12 cellular contexts compared by ENCODE assay signal in genomic region chr14:105483300-105484068, GRCh38. TPM values are rescaled to one million over a fixed set of nuclear protein-coding genes. Genes with fewer than 3 reads are reported as not detected.
DNase-seq lines count a peak whose midpoint lies in the region; ATAC-seq and TF ChIP-seq lines count a peak whose summit lies in the region.
"Had no signal": no experiment of that assay in that cellular context is flagged by ENCODE, and none has a peak within 500 bp of the region (broad histone marks: within the 10 kb centered on the region; RNA-seq: fewer than 3 reads in every experiment).

No MANE protein-coding gene starts in this region.

- intact Hi-C loops in transverse colon (cut with DNase I; ENCODE audit: low total_unique reads) = loop anchor here (5.0 kb wide), 1 partner anchor 44 kb away; the partner anchor contains the start of gene TMEM121

- H3K27me3 ChIP-seq in transverse colon = peaks cover 38% of the 10 kb centered on the region
- H3K27me3 ChIP-seq: BE2C had no signal

- 32% methylated on average over 12 of the region's 18 CpGs; no CpG with 5 or more reads in 1 of the 2 donors for WGBS in transverse colon (ENCODE audit: low coverage in 1 of 2), 2 donors

- no peak for TF ChIP-seq EP300 in transverse colon (IDR thresholded peaks at IDR 0.05; ENCODE audit: low read depth)

- H3K4me1 Mint-ChIP-seq in activated naive CD4-positive, alpha-beta T cell treated with anti-CD3 and anti-CD28 coated beads, Interleukin-2, amount 10 ng/mL, durations not matched to agents 7 days and 5 days = peaks cover 62% of the 10 kb centered on the region
- peaks cover 51% of the 10 kb centered on the region for H3K4me1 Mint-ChIP-seq in central memory CD8-positive, alpha-beta T cell
- peaks cover 37% of the 10 kb centered on the region for H3K4me1 Mint-ChIP-seq in mesothelial cell of epicardium

- peaks cover 61% of the 10 kb centered on the region for H3K27me3 Mint-ChIP-seq in activated naive CD4-positive, alpha-beta T cell treated with anti-CD3 and anti-CD28 coated beads, Interleukin-2, amount 10 ng/mL, durations not matched to agents 7 days and 5 days
- H3K27me3 Mint-ChIP-seq in central memory CD8-positive, alpha-beta T cell = no peaks in the 10 kb centered on the region
- H3K27me3 Mint-ChIP-seq in mesothelial cell of epicardium (ENCODE audit: low read depth) = peaks cover 56% of the 10 kb centered on the region

- no peak overlapping the region for H3K4me3 ChIP-seq in transverse colon
- H3K4me3 ChIP-seq: adrenal gland had no signal

- no peaks in the 10 kb centered on the region for H3K36me3 Mint-ChIP-seq in activated naive CD4-positive, alpha-beta T cell treated with anti-CD3 and anti-CD28 coated beads, Interleukin-2, amount 50 U/mL, for 72 hours
- H3K36me3 Mint-ChIP-seq in activated naive CD4-positive, alpha-beta T cell treated with anti-CD3 and anti-CD28 coated beads, Interleukin-2, amount 10 ng/mL, durations not matched to agents 7 days and 5 days = peaks cover 2% of the 10 kb centered on the region
- peaks cover 64% of the 10 kb centered on the region for H3K36me3 Mint-ChIP-seq in central memory CD8-positive, alpha-beta T cell (ENCODE audit: insufficient read depth)
- H3K36me3 Mint-ChIP-seq in mesothelial cell of epicardium = no peaks in the 10 kb centered on the region

- peak overlapping the region; percentile 91 to 99 (median 98) for H3K27ac ChIP-seq in transverse colon

- H3K4me1 ChIP-seq in transverse colon = peaks cover 35 to 82% (median 68%) of the 10 kb centered on the region in 4 donors

- DNase-seq in activated naive CD4-positive, alpha-beta T cell treated with anti-CD3 and anti-CD28 coated beads, Interleukin-2, amount 50 U/mL, for 72 hours (ENCODE audit: low spot score in 2 of 2) = no peak
- DNase-seq in activated naive CD4-positive, alpha-beta T cell treated with anti-CD3 and anti-CD28 coated beads, Interleukin-2, amount 10 ng/mL, durations not matched to agents 7 days and 5 days = no peak
- DNase-seq in central memory CD8-positive, alpha-beta T cell (ENCODE audit: low spot score in 2 of 2) = no peak
- DNase-seq in mesothelial cell of epicardium (ENCODE audit: low spot score in 2 of 2, unreplicated experiment in 2 of 2) (no peak), transverse colon (peak; percentile 61), NCI-H2029 treated with DMSO at 0.1 percent for 48 hours (lab: John Stamatoyannopoulos, UW) (no peak)
- DNase-seq: adrenal gland; BE2C; stimulated activated CD4-positive, alpha-beta T cell treated with anti-CD3 and anti-CD28 coated beads, Interleukin-4, amount 100 ng/mL, for 1 hour had no signal

- CTCF ChIA-PET in activated naive CD4-positive, alpha-beta T cell treated with anti-CD3 and anti-CD28 coated beads, Interleukin-2, amount 10 ng/mL, durations not matched to agents 7 days and 5 days (lab: Charles Lee) = no interaction called here

- H3K36me3 ChIP-seq in transverse colon = no peaks in the 10 kb centered on the region
- H3K36me3 ChIP-seq: adrenal gland had no signal

- TF ChIP-seq POLR2A in transverse colon (IDR thresholded peaks at IDR 0.05) = no peak

- H3K27ac Mint-ChIP-seq in activated naive CD4-positive, alpha-beta T cell treated with anti-CD3 and anti-CD28 coated beads, Interleukin-2, amount 50 U/mL, for 72 hours = peak overlapping the region; percentile 9 to 97
- H3K27ac Mint-ChIP-seq in activated naive CD4-positive, alpha-beta T cell treated with anti-CD3 and anti-CD28 coated beads, Interleukin-2, amount 10 ng/mL, durations not matched to agents 7 days and 5 days = no peak overlapping the region
- H3K27ac Mint-ChIP-seq in central memory CD8-positive, alpha-beta T cell (ENCODE audit: low read depth) = peak overlapping the region; percentile 95
- peak overlapping the region; percentile 99 for H3K27ac Mint-ChIP-seq in mesothelial cell of epicardium

- H3K9me3 ChIP-seq in transverse colon = no peaks in the 10 kb centered on the region
- H3K9me3 ChIP-seq: adrenal gland, BE2C had no signal

- ATAC-seq in activated naive CD4-positive, alpha-beta T cell treated with anti-CD3 and anti-CD28 coated beads, Interleukin-2, amount 50 U/mL, for 72 hours = no peak
- ATAC-seq in central memory CD8-positive, alpha-beta T cell (replicated peaks; ENCODE audit: extremely low read depth, poor library complexity, severe bottlenecking) = no peak
- ATAC-seq in GM21723 (IDR thresholded peaks at IDR 0.05; ENCODE audit: unreplicated experiment) = no peak
- no peak for ATAC-seq in HG03457 (IDR thresholded peaks at IDR 0.05; ENCODE audit: unreplicated experiment)

- no peak overlapping the region for H3K4me3 Mint-ChIP-seq in activated naive CD4-positive, alpha-beta T cell treated with anti-CD3 and anti-CD28 coated beads, Interleukin-2, amount 10 ng/mL, durations not matched to agents 7 days and 5 days
- no peak overlapping the region for H3K4me3 Mint-ChIP-seq in central memory CD8-positive, alpha-beta T cell
- H3K4me3 Mint-ChIP-seq in mesothelial cell of epicardium = no peak overlapping the region

- no peak for TF ChIP-seq CTCF in mesothelial cell of epicardium (IDR thresholded peaks at IDR 0.05; ENCODE audit: unreplicated experiment)
- no peak for TF ChIP-seq CTCF in transverse colon (IDR thresholded peaks at IDR 0.05)

- no peaks in the 10 kb centered on the region for H3K9me3 Mint-ChIP-seq in activated naive CD4-positive, alpha-beta T cell treated with anti-CD3 and anti-CD28 coated beads, Interleukin-2, amount 50 U/mL, for 72 hours
- no peaks in the 10 kb centered on the region for H3K9me3 Mint-ChIP-seq in activated naive CD4-positive, alpha-beta T cell treated with anti-CD3 and anti-CD28 coated beads, Interleukin-2, amount 10 ng/mL, durations not matched to agents 7 days and 5 days
- no peaks in the 10 kb centered on the region for H3K9me3 Mint-ChIP-seq in central memory CD8-positive, alpha-beta T cell
- no peaks in the 10 kb centered on the region for H3K9me3 Mint-ChIP-seq in mesothelial cell of epicardium

- in situ Hi-C loops in transverse colon (cut with MboI; ENCODE audit: low pct_ligation_motif_present in 1 of 4, low pct_unique_long_range_greater_than_20kb in 1 of 4, low sequenced_read_pairs in 3 of 4) = no loop called here

RNA-seq across cellular contexts. Expression of gene CRIP1, which starts 3.2 kb away (rescaled TPM):
- 100 to 1,000 TPM; 200 to 214 TPM for total RNA-seq in activated naive CD4-positive, alpha-beta T cell treated with anti-CD3 and anti-CD28 coated beads, Interleukin-2, amount 50 U/mL, for 72 hours
- 17.1 to 28.2 TPM (median 26.6 TPM) in 3 replicates for total RNA-seq in mesothelial cell of epicardium
- 100 to 1,000 TPM in 1 of 4 donors, 10 to 100 TPM in 2, not detected in 1; 16.9 to 246 (median 63.0) TPM for total RNA-seq in transverse colon
- total RNA-seq: M059J had no signal

RNA-seq across cellular contexts. Expression of gene TEDC1, which starts 7.6 kb away (rescaled TPM):
- 10 to 100 TPM; 32.6 to 34.1 TPM for total RNA-seq in activated naive CD4-positive, alpha-beta T cell treated with anti-CD3 and anti-CD28 coated beads, Interleukin-2, amount 50 U/mL, for 72 hours
- total RNA-seq in mesothelial cell of epicardium (13.4 to 14.9 TPM (median 13.6 TPM) in 3 replicates), transverse colon (10 to 100 TPM; 10.8 to 52.9 (median 29.5) TPM)

RNA-seq across cellular contexts. Expression of gene CRIP2, which starts 8.9 kb away (rescaled TPM):
- under 1 TPM; 0.27 to 0.34 TPM for total RNA-seq in activated naive CD4-positive, alpha-beta T cell treated with anti-CD3 and anti-CD28 coated beads, Interleukin-2, amount 50 U/mL, for 72 hours
- 19.2 to 20.9 TPM (median 19.4 TPM) in 3 replicates for total RNA-seq in mesothelial cell of epicardium
- 10 to 100 TPM; 11.2 to 67.3 (median 22.4) TPM for total RNA-seq in transverse colon

RNA-seq across cellular contexts. Expression of gene TMEM121, which starts 42.9 kb away (rescaled TPM):
- 10 to 100 TPM in 1 of 2 donors, 1 to 10 TPM in 1; 2.2 to 10.2 TPM for total RNA-seq in activated naive CD4-positive, alpha-beta T cell treated with anti-CD3 and anti-CD28 coated beads, Interleukin-2, amount 50 U/mL, for 72 hours
- total RNA-seq in mesothelial cell of epicardium (4.3 to 6.0 TPM (median 5.6 TPM) in 3 replicates), transverse colon (under 1 TPM in 2 of 4 donors, not detected in 2; 0.48 to 0.96 TPM)

Comparison
In these comparisons a context has a peak if more than half of its experiments do, and no peak if none do; other contexts are left out.
1. RNA of gene CRIP2, which starts 8.9 kb away (total RNA-seq): 11.2 to 67.3 TPM in transverse colon and 19.2 to 20.9 TPM in mesothelial cell of epicardium; 0.27 to 0.34 TPM in activated naive CD4-positive, alpha-beta T cell treated with anti-CD3 and anti-CD28 coated beads, Interleukin-2, amount 50 U/mL, for 72 hours; every median in the first group is over 4 times any median in the second.